34 cellular contexts compared by ENCODE assay signal in genomic region chr11:107740256-107740655, GRCh38. TPM values are rescaled to one million over a fixed set of nuclear protein-coding genes. Genes with fewer than 3 reads are reported as not detected.
"Had no signal": no experiment of that assay in that cellular context is flagged by ENCODE, and none has a peak within 500 bp of the region (broad histone marks: within the 10 kb centered on the region; RNA-seq: fewer than 3 reads in every experiment).

No MANE protein-coding gene starts in this region.

- H3K4me3 Mint-ChIP-seq: activated CD4-positive, alpha-beta memory T cell treated with anti-CD3 and anti-CD28 coated beads, Interleukin-2, amount 10 ng/mL, durations not matched to agents 7 days and 5 days; activated CD8-positive, alpha-beta memory T cell treated with anti-CD3 and anti-CD28 coated beads, Interleukin-2, amount 10 ng/mL, durations not matched to agents 7 days and 5 days; activated naive CD4-positive, alpha-beta T cell treated with anti-CD3 and anti-CD28 coated beads, Interleukin-2, amount 10 ng/mL, durations not matched to agents 7 days and 5 days; activated naive CD8-positive, alpha-beta T cell; activated naive CD8-positive, alpha-beta T cell treated with anti-CD3 and anti-CD28 coated beads, Interleukin-2, amount 50 U/mL, for 24 hours had no signal

- H3K4me3 ChIP-seq: body of pancreas, breast epithelium, PC-9 had no signal

- H3K36me3 Mint-ChIP-seq: activated CD8-positive, alpha-beta memory T cell treated with anti-CD3 and anti-CD28 coated beads, Interleukin-2, amount 10 ng/mL, durations not matched to agents 7 days and 5 days; activated naive CD4-positive, alpha-beta T cell treated with anti-CD3 and anti-CD28 coated beads, Interleukin-2, amount 10 ng/mL, durations not matched to agents 7 days and 5 days; activated naive CD8-positive, alpha-beta T cell had no signal

- H3K27me3 ChIP-seq: body of pancreas, breast epithelium had no signal

- H3K9me3 Mint-ChIP-seq: activated CD4-positive, alpha-beta memory T cell treated with anti-CD3 and anti-CD28 coated beads, Interleukin-2, amount 10 ng/mL, durations not matched to agents 7 days and 5 days; activated naive CD4-positive, alpha-beta T cell treated with anti-CD3 and anti-CD28 coated beads, Interleukin-2, amount 10 ng/mL, durations not matched to agents 7 days and 5 days; activated naive CD8-positive, alpha-beta T cell treated with anti-CD3 and anti-CD28 coated beads, Interleukin-2, amount 50 U/mL, for 24 hours had no signal

- H3K27ac Mint-ChIP-seq: activated CD4-positive, alpha-beta memory T cell treated with anti-CD3 and anti-CD28 coated beads, Interleukin-2, amount 10 ng/mL, durations not matched to agents 7 days and 5 days; activated CD8-positive, alpha-beta memory T cell treated with anti-CD3 and anti-CD28 coated beads, Interleukin-2, amount 10 ng/mL, durations not matched to agents 7 days and 5 days; activated naive CD4-positive, alpha-beta T cell treated with anti-CD3 and anti-CD28 coated beads, Interleukin-2, amount 10 ng/mL, durations not matched to agents 7 days and 5 days; activated naive CD8-positive, alpha-beta T cell; activated naive CD8-positive, alpha-beta T cell treated with anti-CD3 and anti-CD28 coated beads, Interleukin-2, amount 50 U/mL, for 24 hours had no signal

- H3K4me1 Mint-ChIP-seq: activated CD4-positive, alpha-beta memory T cell treated with anti-CD3 and anti-CD28 coated beads, Interleukin-2, amount 10 ng/mL, durations not matched to agents 7 days and 5 days; activated CD8-positive, alpha-beta memory T cell treated with anti-CD3 and anti-CD28 coated beads, Interleukin-2, amount 10 ng/mL, durations not matched to agents 7 days and 5 days; activated naive CD4-positive, alpha-beta T cell treated with anti-CD3 and anti-CD28 coated beads, Interleukin-2, amount 10 ng/mL, durations not matched to agents 7 days and 5 days; activated naive CD8-positive, alpha-beta T cell treated with anti-CD3 and anti-CD28 coated beads, Interleukin-2, amount 50 U/mL, for 24 hours had no signal

- H3K9me3 ChIP-seq: body of pancreas had no signal

- H3K4me1 ChIP-seq: body of pancreas, breast epithelium had no signal

- H3K27ac ChIP-seq: body of pancreas, breast epithelium, PC-9, RWPE1, WERI-Rb-1 had no signal

- DNase-seq: activated CD4-positive, alpha-beta T cell treated with anti-CD3 and anti-CD28 coated beads for 1 hour; activated CD4-positive, alpha-beta T cell treated with anti-CD3 and anti-CD28 coated beads for 48 hours; activated CD4-positive, CD25-positive, alpha-beta regulatory T cell; activated CD8-positive, alpha-beta memory T cell treated with anti-CD3 and anti-CD28 coated beads for 24 hours; activated CD8-positive, alpha-beta memory T cell treated with anti-CD3 and anti-CD28 coated beads, Interleukin-2, amount 10 ng/mL, durations not matched to agents 7 days and 5 days; activated CD8-positive, alpha-beta memory T cell treated with anti-CD3 and anti-CD28 coated beads, Interleukin-2, amount 50 U/mL, for 48 hours; activated effector memory CD4-positive, alpha-beta T cell treated with Interleukin-2 at 50 U/mL for 16 hours; activated naive CD8-positive, alpha-beta T cell treated with anti-CD3 and anti-CD28 coated beads, Interleukin-2, amount 50 U/mL, for 24 hours; activated T-cell treated with anti-CD3 and anti-CD28 coated beads, Interleukin-2, amount 50 U/mL, for 48 hours; amniotic stem cell; aorta; body of pancreas; NCI-H1105; NCI-H1417 treated with DMSO at 0.1 percent for 48 hours; NCI-H187 treated with DMSO at 0.1 percent for 48 hours; NCI-H2081; NCI-H345; NCI-H524 treated with DMSO at 0.1 percent for 48 hours; NCI-H748 treated with DMSO at 0.1 percent for 48 hours; NK-92 treated with Interleukin-12 subunit alpha and Interleukin-12 subunit beta, amount 100 ng/mL, for 24 hours; SIG-M5; SW 1271; T-helper 9 cell; WERI-Rb-1 had no signal

- H3K36me3 ChIP-seq: breast epithelium, WERI-Rb-1 had no signal

RNA-seq across cellular contexts. Expression of gene SLN, which starts 28.4 kb away (rescaled TPM):
- total RNA-seq: activated CD4-positive, alpha-beta memory T cell treated with anti-CD3 and anti-CD28 coated beads, Interleukin-2, amount 10 ng/mL, durations not matched to agents 7 days and 5 days; activated CD8-positive, alpha-beta memory T cell treated with anti-CD3 and anti-CD28 coated beads, Interleukin-2, amount 10 ng/mL, durations not matched to agents 7 days and 5 days; breast epithelium; MCF 10A; NCI-H460; OCI-LY7; PC-9; SK-MEL-5 had no signal
- polyA plus RNA-seq: aorta had no signal
